26 cellular contexts compared by ENCODE assay signal in the genomic region with DNA sequence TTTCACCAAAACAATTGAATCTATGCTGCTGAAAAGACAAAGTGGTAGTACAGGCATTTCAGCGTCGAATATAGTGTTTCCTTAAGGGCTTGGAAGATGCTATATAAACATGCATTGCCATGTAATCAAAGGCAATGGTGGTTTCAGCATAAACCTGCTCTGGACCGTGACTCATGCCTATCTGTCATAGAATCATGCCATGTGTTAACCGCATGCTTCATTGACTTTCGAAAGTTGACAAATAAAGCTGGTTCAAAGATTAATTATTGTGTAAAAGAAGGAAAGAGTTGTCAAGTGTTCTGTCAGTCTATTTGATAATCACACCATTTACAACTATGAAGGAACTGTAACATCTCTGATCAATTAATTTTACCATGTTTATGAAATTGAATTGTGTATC.
DNase-seq lines count a peak whose midpoint lies in the region; ATAC-seq, FAIRE-seq and TF ChIP-seq lines count a peak whose summit lies in the region.
"Had no signal": no experiment of that assay in that cellular context is flagged by ENCODE, and none has a peak within 500 bp of the region (broad histone marks: within the 10 kb centered on the region; RNA-seq: fewer than 3 reads in every experiment).

No MANE protein-coding gene starts in this region.

- H3K27me3 Mint-ChIP-seq in activated CD4-positive, alpha-beta T cell treated with anti-CD3 and anti-CD28 coated beads, Interleukin-2, amount 10 ng/mL, durations not matched to agents 7 days and 5 days, result no peaks in the 10 kb centered on the region
- H3K27me3 Mint-ChIP-seq: activated CD4-positive, alpha-beta T cell treated with anti-CD3 and anti-CD28 coated beads for 36 hours; CD4-positive, CD25-positive, alpha-beta regulatory T cell had no signal

- H3K27ac ChIP-seq in mammary epithelial cell (ENCODE audit: insufficient read depth, low read depth, low read length) (no peak overlapping the region), kidney (ENCODE audit: low read depth in 2 of 2, low read length in 2 of 2) (no peak overlapping the region)
- H3K27ac ChIP-seq: neutrophil, prostate gland, SJSA1, thoracic aorta had no signal

- ATAC-seq in left lobe of liver (peak; percentile 66), HG02588 (IDR thresholded peaks at IDR 0.05; ENCODE audit: unreplicated experiment) (no peak)
- ATAC-seq: activated CD4-positive, alpha-beta T cell treated with anti-CD3 and anti-CD28 coated beads for 36 hours; activated T-cell treated with anti-CD3 and anti-CD28 coated beads, Interleukin-2, amount 50 U/mL, for 72 hours; stimulated activated memory B cell treated with anti-CD40 and anti-IgM and Interleukin-4, amounts not matched to agents 10 μg/mL and 1 μg/mL and 100 μg/mL, for 72 hours had no signal

- no peaks in the 10 kb centered on the region for H3K9me3 ChIP-seq in mammary epithelial cell (replicated peaks; ENCODE audit: insufficient read depth, low read length)
- H3K9me3 ChIP-seq in kidney (ENCODE audit: control insufficient read depth in 1 of 2, low read length in 2 of 2), result no peaks in the 10 kb centered on the region
- H3K9me3 ChIP-seq: neutrophil, prostate gland, SJSA1, thoracic aorta had no signal

- intact Hi-C loops in mammary epithelial cell (cut with micrococcal nuclease) (no loop called here), kidney (cut with DNase I) (no loop called here)

- H3K4me1 Mint-ChIP-seq in activated CD4-positive, alpha-beta T cell treated with anti-CD3 and anti-CD28 coated beads, Interleukin-2, amount 10 ng/mL, durations not matched to agents 7 days and 5 days, result no peaks in the 10 kb centered on the region
- H3K4me1 Mint-ChIP-seq: activated CD4-positive, alpha-beta T cell treated with anti-CD3 and anti-CD28 coated beads for 36 hours; CD4-positive, CD25-positive, alpha-beta regulatory T cell; stimulated activated memory B cell treated with anti-CD40 and anti-IgM and Interleukin-4, amounts not matched to agents 10 μg/mL and 1 μg/mL and 100 μg/mL, for 72 hours had no signal

- TF ChIP-seq CTCF in mammary epithelial cell (conservative IDR thresholded peaks at IDR 0.05 in 1 of 2, IDR thresholded peaks at IDR 0.05 in 1 of 2; ENCODE audit: extremely low read depth in 1 of 2, insufficient read depth in 1 of 2, low read depth in 1 of 2, low read length in 2 of 2) (no peak), kidney (IDR thresholded peaks at IDR 0.05; ENCODE audit: borderline replicate concordance, extremely low read depth, insufficient read depth) (no peak)

- H3K36me3 ChIP-seq in mammary epithelial cell (ENCODE audit: insufficient read depth, low read length), result no peaks in the 10 kb centered on the region
- H3K36me3 ChIP-seq in kidney (ENCODE audit: control insufficient read depth in 1 of 2, insufficient read depth in 2 of 2, low read length in 2 of 2), result no peaks in the 10 kb centered on the region
- H3K36me3 ChIP-seq: neutrophil, prostate gland, SJSA1, thoracic aorta had no signal

- no peak for FAIRE-seq in kidney (lab: Jason Lieb, UNC)
- FAIRE-seq: H1 had no signal

- no peak overlapping the region for H3K9ac ChIP-seq in mammary epithelial cell (ENCODE audit: insufficient read depth, low read length)
- no peak overlapping the region for H3K9ac ChIP-seq in kidney (ENCODE audit: low read length in 2 of 2)

- peaks cover 7% of the 10 kb centered on the region for H3K9me3 Mint-ChIP-seq in activated CD4-positive, alpha-beta T cell treated with anti-CD3 and anti-CD28 coated beads, Interleukin-2, amount 10 ng/mL, durations not matched to agents 7 days and 5 days
- H3K9me3 Mint-ChIP-seq: activated naive CD4-positive, alpha-beta T cell treated with anti-CD3 and anti-CD28 coated beads for 36 hours had no signal

- no peak overlapping the region for H2AFZ ChIP-seq in mammary epithelial cell (ENCODE audit: low read depth, low read length)

- in situ Hi-C loops in mammary epithelial cell (cut with MboI; ENCODE audit: low sequenced_read_pairs in 2 of 2), result no loop called here

- H3K36me3 Mint-ChIP-seq in activated CD4-positive, alpha-beta T cell treated with anti-CD3 and anti-CD28 coated beads, Interleukin-2, amount 10 ng/mL, durations not matched to agents 7 days and 5 days (ENCODE audit: low read depth), result no peaks in the 10 kb centered on the region
- H3K36me3 Mint-ChIP-seq: CD4-positive, CD25-positive, alpha-beta regulatory T cell; stimulated activated memory B cell treated with anti-CD40 and anti-IgM and Interleukin-4, amounts not matched to agents 10 μg/mL and 1 μg/mL and 100 μg/mL, for 72 hours had no signal

- H3K4me3 Mint-ChIP-seq in activated CD4-positive, alpha-beta T cell treated with anti-CD3 and anti-CD28 coated beads, Interleukin-2, amount 10 ng/mL, durations not matched to agents 7 days and 5 days, result no peak overlapping the region
- H3K4me3 Mint-ChIP-seq: activated CD4-positive, alpha-beta T cell treated with anti-CD3 and anti-CD28 coated beads for 36 hours; activated naive CD4-positive, alpha-beta T cell treated with anti-CD3 and anti-CD28 coated beads for 36 hours; activated T-cell treated with anti-CD3 and anti-CD28 coated beads, Interleukin-2, amount 50 U/mL, for 72 hours; CD4-positive, CD25-positive, alpha-beta regulatory T cell; stimulated activated memory B cell treated with anti-CD40 and anti-IgM and Interleukin-4, amounts not matched to agents 10 μg/mL and 1 μg/mL and 100 μg/mL, for 72 hours had no signal

- H3K4me3 ChIP-seq in mammary epithelial cell (replicated peaks in 1 of 3; ENCODE audit: insufficient read depth in 1 of 3, low read depth in 2 of 3, low read length in 3 of 3), result no peak overlapping the region
- H3K4me3 ChIP-seq in kidney (ENCODE audit: low read length in 2 of 2), result no peak overlapping the region
- H3K4me3 ChIP-seq: prostate gland, SJSA1, thoracic aorta had no signal

- no TSS peak for BruUV-seq in mammary epithelial cell (replicated peaks; lab: Mats Ljungman, UMichigan)

- CTCF ChIA-PET in mammary epithelial cell (lab: Charles Lee; ENCODE audit: low non-redundant PET), result no interaction called here
- CTCF ChIA-PET in activated CD4-positive, alpha-beta T cell treated with anti-CD3 and anti-CD28 coated beads, Interleukin-2, amount 10 ng/mL, durations not matched to agents 7 days and 5 days (lab: Charles Lee), result no interaction called here

- WGBS in mammary epithelial cell (ENCODE audit: low coverage, missing lambda C conversion rate), result 61% methylated on average over 5 of the region's 5 CpGs

- dilution Hi-C loops in mammary epithelial cell (cut with HindIII; ENCODE audit: low sequenced_read_pairs), result loop anchor here (5.0 kb wide), 1 partner anchor 82 kb away; no protein-coding TSS in a partner anchor

- no peaks in the 10 kb centered on the region for H4K20me1 ChIP-seq in mammary epithelial cell (ENCODE audit: insufficient read depth, low read length)

- peak; percentile 12 for DNase-seq in H4 (ENCODE audit: low spot score)
- peak; percentile 83 for DNase-seq in NCI-H2171 treated with DMSO at 0.1 percent for 48 hours (lab: John Stamatoyannopoulos, UW)
- DNase-seq in mammary epithelial cell, result peak; percentile 24
- DNase-seq in left lobe of liver (ENCODE audit: low spot score), result no peak
- DNase-seq in kidney, result no peak
- no peak for DNase-seq in activated CD4-positive, alpha-beta T cell treated with anti-CD3 and anti-CD28 coated beads, Interleukin-2, amount 10 ng/mL, durations not matched to agents 7 days and 5 days
- no peak for DNase-seq in GF-D8 (lab: John Stamatoyannopoulos, UW)
- DNase-seq: activated CD4-positive, alpha-beta T cell treated with anti-CD3 and anti-CD28 coated beads for 36 hours; activated naive CD4-positive, alpha-beta T cell treated with anti-CD3 and anti-CD28 coated beads for 36 hours; activated T-cell treated with anti-CD3 and anti-CD28 coated beads, Interleukin-2, amount 50 U/mL, for 72 hours; amniotic stem cell; CD4-positive, CD25-positive, alpha-beta regulatory T cell; dermis blood vessel endothelial cell; DMS79 treated with DMSO at 0.1 percent for 48 hours; foreskin melanocyte; hippocampal formation; NCI-H1417 treated with DMSO at 0.1 percent for 48 hours; NCI-H526; stimulated activated CD4-positive, alpha-beta T cell treated with anti-CD3 and anti-CD28 coated beads, Interleukin-1b, Interleukin-23, amount 100 ng/mL, for 48 hours had no signal

- H3K4me1 ChIP-seq in mammary epithelial cell (ENCODE audit: insufficient read depth, low read length), result peaks cover 3% of the 10 kb centered on the region
- H3K4me1 ChIP-seq in kidney (ENCODE audit: control insufficient read depth in 1 of 2, insufficient read depth in 1 of 2, low read depth in 1 of 2, low read length in 2 of 2), result no peaks in the 10 kb centered on the region
- H3K4me1 ChIP-seq: prostate gland, SJSA1 had no signal

- no peaks in the 10 kb centered on the region for H3K79me2 ChIP-seq in mammary epithelial cell (ENCODE audit: insufficient read depth, low read length)

- POLR2A ChIA-PET in activated CD4-positive, alpha-beta T cell treated with anti-CD3 and anti-CD28 coated beads, Interleukin-2, amount 10 ng/mL, durations not matched to agents 7 days and 5 days (lab: Charles Lee), result no interaction called here

- H3K27me3 ChIP-seq in mammary epithelial cell (ENCODE audit: insufficient read depth, low read length), result peaks cover 6% of the 10 kb centered on the region
- H3K27me3 ChIP-seq: neutrophil, SJSA1 had no signal

- H3K27ac Mint-ChIP-seq in activated CD4-positive, alpha-beta T cell treated with anti-CD3 and anti-CD28 coated beads, Interleukin-2, amount 10 ng/mL, durations not matched to agents 7 days and 5 days, result no peak overlapping the region
- H3K27ac Mint-ChIP-seq: activated CD4-positive, alpha-beta T cell treated with anti-CD3 and anti-CD28 coated beads for 36 hours; activated naive CD4-positive, alpha-beta T cell treated with anti-CD3 and anti-CD28 coated beads for 36 hours; activated T-cell treated with anti-CD3 and anti-CD28 coated beads, Interleukin-2, amount 50 U/mL, for 72 hours; CD4-positive, CD25-positive, alpha-beta regulatory T cell; stimulated activated memory B cell treated with anti-CD40 and anti-IgM and Interleukin-4, amounts not matched to agents 10 μg/mL and 1 μg/mL and 100 μg/mL, for 72 hours had no signal

- H3K4me2 ChIP-seq in mammary epithelial cell (ENCODE audit: insufficient read depth, low read depth, low read length), result no peak overlapping the region

Comparison
In these comparisons a context has a peak if more than half of its experiments do, and no peak if none do; other contexts are left out.
1. DNase-seq: peak in H4 (single experiment), NCI-H2171 treated with DMSO at 0.1 percent for 48 hours (single experiment) and mammary epithelial cell (single experiment); none in left lobe of liver (single experiment), kidney (single experiment), activated CD4-positive, alpha-beta T cell treated with anti-CD3 and anti-CD28 coated beads, Interleukin-2, amount 10 ng/mL, durations not matched to agents 7 days and 5 days (single experiment) and GF-D8 (single experiment).